In the genomic region with DNA sequence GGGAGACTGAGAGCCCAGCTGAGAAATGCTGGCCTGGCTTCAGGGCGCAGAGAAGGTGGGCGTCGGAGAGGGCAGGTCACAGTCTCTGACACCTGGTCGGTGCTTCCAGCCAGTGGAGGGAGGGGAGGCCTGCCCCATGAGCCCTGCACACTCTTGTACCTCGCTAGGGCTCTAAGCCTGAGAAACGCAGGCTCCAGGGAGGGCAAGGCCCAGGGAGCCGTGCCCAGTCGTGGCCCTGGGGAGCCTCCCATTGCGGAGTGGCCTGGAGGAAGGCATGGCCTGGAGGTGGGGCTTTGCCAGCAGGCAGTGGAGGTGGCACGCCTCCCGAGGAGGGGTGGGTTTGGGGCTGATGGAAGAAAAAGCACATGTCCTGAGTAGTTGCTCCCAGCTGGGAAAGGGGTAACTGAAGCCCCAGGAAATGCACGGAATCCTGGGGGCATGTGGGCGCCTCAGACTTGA, we compare ENCODE assay signal across 13 cellular contexts. TPM values are rescaled to one million over a fixed set of nuclear protein-coding genes. Genes with fewer than 3 reads are reported as not detected.
DNase-seq lines count a peak whose midpoint lies in the region; ATAC-seq, FAIRE-seq and TF ChIP-seq lines count a peak whose summit lies in the region.
"Had no signal": no experiment of that assay in that cellular context is flagged by ENCODE, and none has a peak within 500 bp of the region (broad histone marks: within the 10 kb centered on the region; RNA-seq: fewer than 3 reads in every experiment).

No MANE protein-coding gene starts in this region.

- H3K4me3 ChIP-seq in endocrine pancreas (ENCODE audit: control insufficient read depth, insufficient read depth, low read length), result no peak overlapping the region
- no peak overlapping the region; a peak in 1 of 6 replicates for H3K4me3 ChIP-seq in HepG2 (replicated peaks in 1 of 3; ENCODE audit: insufficient read depth in 1 of 3, low read depth in 2 of 3, low read length in 3 of 3)
- no peak overlapping the region for H3K4me3 ChIP-seq in thyroid gland (replicated peaks in 1 of 3)
- H3K4me3 ChIP-seq: HAP-1 had no signal

- WGBS in HepG2 (ENCODE audit: low lambda C conversion rate), result 44% methylated on average over 13 of the region's 13 CpGs
- WGBS in thyroid gland, 2 donors, result 8 to 27% methylated on average over 8 to 12 of the region's 13 CpGs

- no peak for TF ChIP-seq RAD21 in HepG2 (CRISPR knock-in tag; IDR thresholded peaks at IDR 0.05)

- TF ChIP-seq POLR2A in HepG2 (IDR thresholded peaks at IDR 0.05; ENCODE audit: insufficient read depth in 1 of 2, low read depth in 2 of 2, low read length in 2 of 2) (no peak), thyroid gland (IDR thresholded peaks at IDR 0.05) (no peak)

- no TSS peak for BruUV-seq in HepG2 (replicated peaks; lab: Mats Ljungman, UMichigan)

- intact Hi-C loops in HepG2 (cut with micrococcal nuclease; ENCODE audit: unreplicated experiment), result loop anchor here (2.0 kb wide), 1 partner anchor 212 kb away; no protein-coding TSS in a partner anchor
- intact Hi-C loops in thyroid gland (cut with DNase I), result no loop called here

- POLR2A ChIA-PET in HepG2 (lab: Yijun Ruan, JAX), result no interaction called here

- H3K4me1 ChIP-seq in endocrine pancreas (ENCODE audit: control insufficient read depth, insufficient read depth, low read length), result no peaks in the 10 kb centered on the region
- H3K4me1 ChIP-seq in HepG2 (ENCODE audit: insufficient read depth, low read length), result 0 out of 2 replicates have a peak, but pooled peaks cover 8% of the 10 kb centered on the region
- H3K4me1 ChIP-seq in thyroid gland, result peaks cover 34 to 50% of the 10 kb centered on the region in 2 donors
- H3K4me1 ChIP-seq: HAP-1 had no signal

- H3K79me2 ChIP-seq in HepG2 (ENCODE audit: insufficient read depth, low read length), result no peaks in the 10 kb centered on the region

- no peaks in the 10 kb centered on the region for H3K36me3 ChIP-seq in endocrine pancreas (ENCODE audit: control insufficient read depth, insufficient read depth, low read length)
- H3K36me3 ChIP-seq in HepG2 (replicated peaks in 1 of 2; ENCODE audit: control insufficient read depth in 1 of 2, insufficient read depth in 2 of 2, low read length in 2 of 2), result no peaks in the 10 kb centered on the region
- H3K36me3 ChIP-seq in thyroid gland, result peaks cover 9 to 20% of the 10 kb centered on the region in 2 donors
- H3K36me3 ChIP-seq: HAP-1 had no signal

- DNase-seq in DMS53 (lab: John Stamatoyannopoulos, UW), result peak; percentile 40
- DNase-seq in DMS53 treated with DMSO at 0.1 percent for 48 hours (lab: John Stamatoyannopoulos, UW; ENCODE audit: unreplicated experiment), result no peak
- DNase-seq in HepG2 (ENCODE audit: low spot score), result no peak
- DNase-seq in thyroid gland, result peak; percentile 63 to 75
- DNase-seq in NCI-H345 treated with DMSO at 0.1 percent for 48 hours (lab: John Stamatoyannopoulos, UW; ENCODE audit: unreplicated experiment), result no peak
- DNase-seq in NCI-H1105 (lab: John Stamatoyannopoulos, UW), result no peak
- no peak for DNase-seq in DMS 273 (lab: John Stamatoyannopoulos, UW; ENCODE audit: unreplicated experiment)
- DNase-seq: NCI-H2081 treated with DMSO at 0.1 percent for 48 hours, retina had no signal

- CTCF ChIA-PET in HepG2 (lab: Yijun Ruan, JAX; ENCODE audit: low intra/inter-chr PET ratio, low total read pairs), result no interaction called here

- TF ChIP-seq CTCF in HepG2 (CRISPR knock-in tag; IDR thresholded peaks at IDR 0.05) (no peak), thyroid gland (IDR thresholded peaks at IDR 0.05) (no peak)

- no peak overlapping the region for H2AFZ ChIP-seq in HepG2 (ENCODE audit: low read length)

- H3K27me3 ChIP-seq in endocrine pancreas (ENCODE audit: control insufficient read depth, insufficient read depth, low read length) (no peaks in the 10 kb centered on the region), HepG2 (ENCODE audit: control insufficient read depth in 1 of 2, insufficient read depth in 2 of 2, low read length in 2 of 2) (peaks cover 8 to 38% of the 10 kb centered on the region in 2 experiments), thyroid gland (no peaks in the 10 kb centered on the region)

- H3K27ac ChIP-seq in HepG2 (ENCODE audit: extremely low read length, insufficient read depth, low read length) (no peak overlapping the region), thyroid gland (peak overlapping the region; percentile 83 to 92 (median 85))
- H3K27ac ChIP-seq: 22Rv1, dorsolateral prefrontal cortex had no signal

- FAIRE-seq in HepG2 (lab: Jason Lieb, UNC), result no peak

- TF ChIP-seq EP300 in HepG2 (IDR thresholded peaks at IDR 0.05; ENCODE audit: low read depth in 2 of 2, low read length in 2 of 2), result no peak
- TF ChIP-seq EP300 in HepG2 (CRISPR knock-in tag; IDR thresholded peaks at IDR 0.05; ENCODE audit: borderline replicate concordance), result no peak

- H3K9me3 ChIP-seq in endocrine pancreas (ENCODE audit: control insufficient read depth, low read length), result no peaks in the 10 kb centered on the region
- H3K9me3 ChIP-seq in HepG2 (ENCODE audit: low read length), result no peaks in the 10 kb centered on the region
- no peaks in the 10 kb centered on the region for H3K9me3 ChIP-seq in thyroid gland
- H3K9me3 ChIP-seq: HAP-1 had no signal

- in situ Hi-C loops in HepG2 (cut with HindIII; ENCODE audit: extremely low pct_ligation_motif_present, low pct_unique_long_range_greater_than_20kb), result no loop called here

- peak overlapping the region; percentile 68; the same call in 1 of the 2 replicates for H3K4me2 ChIP-seq in HepG2 (ENCODE audit: low read depth, low read length)

- ATAC-seq in HepG2, result peak; percentile 19

- peak overlapping the region; percentile 49 for H3K9ac ChIP-seq in endocrine pancreas (ENCODE audit: control insufficient read depth, insufficient read depth, low read length)
- H3K9ac ChIP-seq in HepG2 (ENCODE audit: insufficient read depth, low read depth, low read length), result no peak overlapping the region

- no peaks in the 10 kb centered on the region; the same call in 1 of the 2 replicates for H4K20me1 ChIP-seq in HepG2 (ENCODE audit: insufficient read depth, low read length)

TF ChIP-seq in HepG2, 621 proteins besides CTCF, POLR2A, EP300 and RAD21 (continues in another document):
- 0 out of 2 replicates have a peak, but pooled peaks have one; percentile 41 for TF ChIP-seq ZNF333 (CRISPR knock-in tag; IDR thresholded peaks at IDR 0.05; ENCODE audit: borderline replicate concordance)

RNA-seq across cellular contexts. Expression of gene MTERF4, which starts 39.0 kb away (rescaled TPM):
- 59.8 and 61.5 TPM in 2 replicates for total RNA-seq in HepG2 (2016; rRNA removed; fragmentation: Illumina TruSeq; extraction: Trizol)
- total RNA-seq in HepG2 (2016; cell fraction: cytosol; rRNA removed; fragmentation: Illumina TruSeq; extraction: Trizol; ENCODE audit: low read depth), result 20.2 and 20.4 TPM in 2 replicates
- 57.2 and 63.4 TPM in 2 replicates for total RNA-seq in HepG2 (2016; cell fraction: insoluble cytoplasmic fraction; rRNA removed; fragmentation: Illumina TruSeq; extraction: Trizol)
- total RNA-seq in HepG2 (2016; cell fraction: membrane; rRNA removed; fragmentation: Illumina TruSeq; extraction: Trizol), result 27.2 and 28.3 TPM in 2 replicates
- total RNA-seq in HepG2 (2016; cell fraction: nucleus; rRNA removed; fragmentation: Illumina TruSeq; extraction: Trizol), result 47.3 and 61.7 TPM in 2 replicates
- 37.1 and 50.5 TPM in 2 replicates for polyA plus RNA-seq in HepG2 (2011; rRNA removed)
- 29.8 and 33.1 TPM in 2 replicates for polyA plus RNA-seq in HepG2 (2011; cell fraction: cytosol; rRNA removed)
- 71.5 and 77.4 TPM in 2 replicates for polyA plus RNA-seq in HepG2 (2011; cell fraction: nucleus; rRNA removed)
- polyA plus RNA-seq in HepG2 (2012), result 27.8 and 38.2 TPM in 2 replicates
- polyA plus RNA-seq in HepG2 (2016; cell fraction: cytosol; fragmentation: Illumina TruSeq; extraction: Trizol; ENCODE audit: low read depth), result 18.2 and 22.9 TPM in 2 replicates
- 67.1 and 69.1 TPM in 2 replicates for polyA plus RNA-seq in HepG2 (2016; cell fraction: insoluble cytoplasmic fraction; fragmentation: Illumina TruSeq; extraction: Trizol; ENCODE audit: low read depth)
- polyA plus RNA-seq in HepG2 (2016; cell fraction: membrane; fragmentation: Illumina TruSeq; extraction: Trizol; ENCODE audit: low read depth), result 20.0 and 22.3 TPM in 2 replicates
- 82.3 and 82.6 TPM in 2 replicates for polyA plus RNA-seq in HepG2 (2016; cell fraction: nucleus; fragmentation: Illumina TruSeq; extraction: Trizol; ENCODE audit: insufficient read depth, low read depth)
- 31.6 and 46.9 TPM in 2 replicates for polyA minus RNA-seq in HepG2 (2011; rRNA and poly(A)+ RNA removed; ENCODE audit: low replicate concordance)
- polyA minus RNA-seq in HepG2 (2011; cell fraction: cytosol; rRNA and poly(A)+ RNA removed), result 15.7 and 20.7 TPM in 2 replicates
- 76.1 and 79.6 TPM in 2 replicates for polyA minus RNA-seq in HepG2 (2011; cell fraction: nucleus; rRNA and poly(A)+ RNA removed)
- total RNA-seq in thyroid gland, result 100 to 1,000 TPM in 1 of 4 donors, 10 to 100 TPM in 3; 67.8 to 110 (median 91.0) TPM

Comparison
In these comparisons a context has a peak if more than half of its experiments do, and no peak if none do; other contexts are left out.
1. DNase-seq: peak in DMS53 (single experiment) and thyroid gland (2 of 2); none in DMS53 treated with DMSO at 0.1 percent for 48 hours (single experiment), HepG2 (single experiment), NCI-H345 treated with DMSO at 0.1 percent for 48 hours (single experiment), NCI-H1105 (single experiment) and DMS 273 (single experiment).